In genomic region chr19:35248310-35249145, GRCh38 we compare ENCODE assay signal across 1 cellular context.
A peak's percentile ranks its signal among the peaks of the same experiment; 100 is the strongest.
TF ChIP-seq lines count a peak whose summit lies in the region.

Gene LSR (plus strand): TSS chr19:35249002. CDS start chr19:35249023, 21 bp downstream.

TF ChIP-seq in GM12878, 131 proteins besides CTCF, POLR2A, EP300 and RAD21 (continued from another document and continues in another):
- peak; percentile 78 for TF ChIP-seq ZNF687 (IDR thresholded peaks at IDR 0.05)
- TF ChIP-seq SREBF1 (IDR thresholded peaks at IDR 0.05; ENCODE audit: low read length), result peak; percentile 95
- peak; percentile 97 for TF ChIP-seq CHD1 (IDR thresholded peaks at IDR 0.05; ENCODE audit: low read depth, low read length)
- no peak for TF ChIP-seq IRF5 (IDR thresholded peaks at IDR 0.05; ENCODE audit: borderline replicate concordance)
- TF ChIP-seq STAT3 (IDR thresholded peaks at IDR 0.05; ENCODE audit: low read depth, low read length), result no peak
- peak; percentile 100 for TF ChIP-seq ATF7 (IDR thresholded peaks at IDR 0.05; ENCODE audit: low read depth)
- no peak; the same call in none of the 2 replicates for TF ChIP-seq IKZF1 (conservative IDR thresholded peaks at IDR 0.05)
- TF ChIP-seq E2F4 (IDR thresholded peaks at IDR 0.05; ENCODE audit: low read depth, low read length), result peak; percentile 32; the same call in 1 of the 2 replicates
- TF ChIP-seq E4F1 (IDR thresholded peaks at IDR 0.05; ENCODE audit: borderline replicate concordance, partially characterized antibody), result peak; percentile 79
- TF ChIP-seq BACH1 (IDR thresholded peaks at IDR 0.05; ENCODE audit: borderline replicate concordance), result peak; percentile 88
- peak; percentile 94 for TF ChIP-seq JUND (IDR thresholded peaks at IDR 0.05; ENCODE audit: low read depth, low read length)
- no peak for TF ChIP-seq MYC (IDR thresholded peaks at IDR 0.05; ENCODE audit: insufficient read depth, insufficient read length, insufficient replicate concordance, low read length, severe bottlenecking)
- TF ChIP-seq EZH2 (IDR thresholded peaks at IDR 0.05; ENCODE audit: borderline replicate concordance, control insufficient read depth, low read depth, low read length), result no peak
- 0 out of 2 replicates have a peak, but pooled peaks have one; percentile 46 for TF ChIP-seq REST (IDR thresholded peaks at IDR 0.05; ENCODE audit: low read depth, low read length)
- peak; percentile 82 for TF ChIP-seq LARP7 (IDR thresholded peaks at IDR 0.05)
- TF ChIP-seq PKNOX1 (IDR thresholded peaks at IDR 0.05), result peak; percentile 71
- peak; percentile 74 for TF ChIP-seq MLLT1 (IDR thresholded peaks at IDR 0.05)
- peak; percentile 48; the same call in 1 of the 2 replicates for TF ChIP-seq SIN3A (IDR thresholded peaks at IDR 0.05; ENCODE audit: low read depth, low read length)
- no peak; the same call in 1 of the 2 replicates for TF ChIP-seq NKRF (conservative IDR thresholded peaks at IDR 0.05)
- peak in 1 of 2 experiments; percentile 39; a peak in 1 of 3 replicates for TF ChIP-seq EGR1 (IDR thresholded peaks at IDR 0.05; ENCODE audit: borderline replicate concordance in 1 of 2, low read depth in 2 of 2, low read length in 2 of 2)
- no peak for TF ChIP-seq ZBED1 (IDR thresholded peaks at IDR 0.05; ENCODE audit: borderline replicate concordance)
- TF ChIP-seq KDM1A (IDR thresholded peaks at IDR 0.05; ENCODE audit: borderline replicate concordance), result no peak
- peak; percentile 13; the same call in 1 of the 2 replicates for TF ChIP-seq ZBTB33 (IDR thresholded peaks at IDR 0.05)
- TF ChIP-seq FOXK2 (IDR thresholded peaks at IDR 0.05), result peak; percentile 99
- TF ChIP-seq PRDM15 (CRISPR knock-in tag; IDR thresholded peaks at IDR 0.05), result no peak
- no peak for TF ChIP-seq NR2C1 (IDR thresholded peaks at IDR 0.05)
- TF ChIP-seq NR2F1 (conservative IDR thresholded peaks at IDR 0.05), result no peak; the same call in none of the 2 replicates
- TF ChIP-seq BRCA1 (IDR thresholded peaks at IDR 0.05; ENCODE audit: low read depth, low read length), result peak; percentile 4; the same call in 1 of the 2 replicates
- no peak for TF ChIP-seq ZNF274 (IDR thresholded peaks at IDR 0.05; ENCODE audit: insufficient read depth, insufficient read length)
